ENCODE assay signal across 16 cellular contexts in the genomic region with DNA sequence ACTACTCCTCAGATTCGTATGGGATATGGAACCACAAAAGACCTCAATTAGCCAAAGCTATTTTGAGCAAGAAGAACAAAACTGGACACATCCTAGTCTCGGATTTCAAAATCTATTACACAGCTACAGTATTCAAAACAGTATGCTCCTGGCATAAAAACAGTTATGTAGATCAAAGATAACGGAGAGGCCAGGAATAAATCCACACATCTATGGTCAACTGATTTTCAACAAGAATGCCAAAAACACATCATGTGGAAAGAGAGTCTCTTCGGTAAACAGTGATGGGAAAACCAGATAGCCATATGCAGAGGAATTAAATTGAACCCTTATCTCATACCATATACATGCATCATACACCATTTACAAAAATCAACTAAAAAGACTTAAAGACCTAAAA.
DNase-seq lines count a peak whose midpoint lies in the region; ATAC-seq and TF ChIP-seq lines count a peak whose summit lies in the region.
"Had no signal": no experiment of that assay in that cellular context is flagged by ENCODE, and none has a peak within 500 bp of the region (broad histone marks: within the 10 kb centered on the region; RNA-seq: fewer than 3 reads in every experiment).

No MANE protein-coding gene starts in this region.

- no peaks in the 10 kb centered on the region for H3K27me3 ChIP-seq in SK-N-SH (ENCODE audit: insufficient read depth)
- H3K27me3 ChIP-seq: BLaER1 had no signal

- no peak overlapping the region for H3K27ac ChIP-seq in SK-N-SH (ENCODE audit: low read depth in 2 of 2, low read length in 1 of 2)
- H3K27ac ChIP-seq: 22Rv1, A549, BLaER1 had no signal

- CTCF ChIA-PET in SK-N-SH (lab: Yijun Ruan, JAX), result no interaction called here

- ATAC-seq in SK-N-SH treated with all-trans-retinoic acid at 6 μM for 48 hours, result no peak
- ATAC-seq: A549, GM12878 had no signal

- H3K9ac ChIP-seq in SK-N-SH, result no peak overlapping the region
- H3K9ac ChIP-seq: BLaER1 had no signal

- POLR2A ChIA-PET in SK-N-SH (lab: Yijun Ruan, JAX), result no interaction called here

- H3K79me2 ChIP-seq in SK-N-SH (ENCODE audit: insufficient read depth), result no peaks in the 10 kb centered on the region

- DNase-seq in SK-N-SH, result no peak
- DNase-seq in amniotic epithelial cell (ENCODE audit: low read depth), result peak; percentile 43
- DNase-seq in fibroblast of villous mesenchyme (ENCODE audit: low read depth), result peak; percentile 75
- DNase-seq in COLO668 (lab: John Stamatoyannopoulos, UW; ENCODE audit: unreplicated experiment), result no peak
- DNase-seq in NCI-H82 treated with DMSO at 0.1 percent for 48 hours (lab: John Stamatoyannopoulos, UW; ENCODE audit: unreplicated experiment), result no peak
- no peak for DNase-seq in stimulated activated naive CD4-positive, alpha-beta T cell treated with Interleukin-2 at 50 U/mL for 16 hours (lab: John Stamatoyannopoulos, UW)
- DNase-seq: Calu3; CD4-positive, alpha-beta memory T cell; DMS79 treated with DMSO at 0.1 percent for 48 hours; EL; H9 had no signal

- peaks cover 12% of the 10 kb centered on the region for H3F3A ChIP-seq in SK-N-SH (replicated peaks; ENCODE audit: insufficient read depth)

- H3K9me2 ChIP-seq in SK-N-SH, result no peaks in the 10 kb centered on the region

- TF ChIP-seq CTCF in SK-N-SH (IDR thresholded peaks at IDR 0.05) (no peak), fibroblast of villous mesenchyme (IDR thresholded peaks at IDR 0.05; ENCODE audit: insufficient read depth, low read depth, low read length) (no peak)

- TF ChIP-seq RAD21 in SK-N-SH (IDR thresholded peaks at IDR 0.05; ENCODE audit: low read length), result no peak

- no peak overlapping the region for H2AFZ ChIP-seq in SK-N-SH (ENCODE audit: low read depth)

- H3K36me3 ChIP-seq in SK-N-SH (replicated peaks in 1 of 2; ENCODE audit: control insufficient read depth in 1 of 2, insufficient read depth in 2 of 2, low read length in 1 of 2), result no peaks in the 10 kb centered on the region
- H3K36me3 ChIP-seq: BLaER1 had no signal

- TF ChIP-seq EP300 in SK-N-SH (IDR thresholded peaks at IDR 0.05; ENCODE audit: borderline replicate concordance in 1 of 2, low read depth in 1 of 2, low read length in 1 of 2), result peak in 1 of 2 experiments; percentile 43; a peak in 2 of 4 replicates

- no peaks in the 10 kb centered on the region for H3K4me1 ChIP-seq in SK-N-SH (ENCODE audit: control insufficient read depth in 1 of 2, insufficient read depth in 2 of 2, low read depth in 1 of 2, low read length in 1 of 2)
- H3K4me1 ChIP-seq: A549, BLaER1 had no signal

- WGBS in SK-N-SH (ENCODE audit: low lambda C conversion rate), result 16% methylated on average over 4 of the region's 4 CpGs

- H3K4me3 ChIP-seq in SK-N-SH (ENCODE audit: low read depth in 2 of 2, low read length in 1 of 2) (no peak overlapping the region), fibroblast of villous mesenchyme (ENCODE audit: low read depth, low read length) (no peak overlapping the region)
- H3K4me3 ChIP-seq: A549, BLaER1, GM12878 had no signal

- no peaks in the 10 kb centered on the region for H3K9me3 ChIP-seq in SK-N-SH
- H3K9me3 ChIP-seq: A549 had no signal

- H4K20me1 ChIP-seq in SK-N-SH (ENCODE audit: insufficient read depth), result no peaks in the 10 kb centered on the region
- H4K20me1 ChIP-seq: BLaER1 had no signal

- H3K4me2 ChIP-seq in SK-N-SH, result no peak overlapping the region
- H3K4me2 ChIP-seq: A549, BLaER1 had no signal

TF ChIP-seq in SK-N-SH, 30 proteins besides CTCF, POLR2A, EP300 and RAD21:
- TF ChIP-seq SIN3A (IDR thresholded peaks at IDR 0.05; ENCODE audit: borderline replicate concordance, low read depth, low read length) (no peak), NRF1 (IDR thresholded peaks at IDR 0.05; ENCODE audit: low read depth, low read length) (no peak), TCF12 (IDR thresholded peaks at IDR 0.05) (peak; percentile 47), FOSL2 (IDR thresholded peaks at IDR 0.05; ENCODE audit: borderline replicate concordance, low read depth) (no peak), JUND (IDR thresholded peaks at IDR 0.05) (0 out of 2 replicates have a peak, but pooled peaks have one; percentile 28), NFIC (IDR thresholded peaks at IDR 0.05; ENCODE audit: borderline replicate concordance) (peak; percentile 48), MEF2A (IDR thresholded peaks at IDR 0.05; ENCODE audit: borderline replicate concordance, low read depth) (0 out of 2 replicates have a peak, but pooled peaks have one; percentile 35)
- TF ChIP-seq, protein P1, sequence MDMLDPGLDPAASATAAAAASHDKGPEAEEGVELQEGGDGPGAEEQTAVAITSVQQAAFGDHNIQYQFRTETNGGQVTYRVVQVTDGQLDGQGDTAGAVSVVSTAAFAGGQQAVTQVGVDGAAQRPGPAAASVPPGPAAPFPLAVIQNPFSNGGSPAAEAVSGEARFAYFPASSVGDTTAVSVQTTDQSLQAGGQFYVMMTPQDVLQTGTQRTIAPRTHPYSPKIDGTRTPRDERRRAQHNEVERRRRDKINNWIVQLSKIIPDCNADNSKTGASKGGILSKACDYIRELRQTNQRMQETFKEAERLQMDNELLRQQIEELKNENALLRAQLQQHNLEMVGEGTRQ (IDR thresholded peaks at IDR 0.05; ENCODE audit: borderline replicate concordance, low read depth, low read length), result no peak
- TF ChIP-seq, protein P2, sequence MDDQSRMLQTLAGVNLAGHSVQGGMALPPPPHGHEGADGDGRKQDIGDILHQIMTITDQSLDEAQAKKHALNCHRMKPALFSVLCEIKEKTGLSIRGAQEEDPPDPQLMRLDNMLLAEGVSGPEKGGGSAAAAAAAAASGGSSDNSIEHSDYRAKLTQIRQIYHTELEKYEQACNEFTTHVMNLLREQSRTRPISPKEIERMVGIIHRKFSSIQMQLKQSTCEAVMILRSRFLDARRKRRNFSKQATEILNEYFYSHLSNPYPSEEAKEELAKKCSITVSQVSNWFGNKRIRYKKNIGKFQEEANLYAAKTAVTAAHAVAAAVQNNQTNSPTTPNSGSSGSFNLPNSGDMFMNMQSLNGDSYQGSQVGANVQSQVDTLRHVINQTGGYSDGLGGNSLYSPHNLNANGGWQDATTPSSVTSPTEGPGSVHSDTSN (IDR thresholded peaks at IDR 0.05), result peak; percentile 21; the same call in 1 of the 2 replicates

TF ChIP-seq in SK-N-SH treated with all-trans-retinoic acid at 6 μM for 48 hours, 23 proteins besides CTCF, POLR2A, EP300 and RAD21 (continues in another document):
- TF ChIP-seq RARB (CRISPR knock-in tag; IDR thresholded peaks at IDR 0.05) (no peak), TCF4 (CRISPR knock-in tag; IDR thresholded peaks at IDR 0.05; ENCODE audit: borderline replicate concordance) (no peak), SNAI2 (CRISPR knock-in tag; IDR thresholded peaks at IDR 0.05) (no peak), ARNTL (CRISPR knock-in tag; IDR thresholded peaks at IDR 0.05; ENCODE audit: borderline replicate concordance, low read depth) (no peak), ESRRG (CRISPR knock-in tag; IDR thresholded peaks at IDR 0.05) (no peak), ZFP30 (CRISPR knock-in tag; IDR thresholded peaks at IDR 0.05) (no peak), OSR1 (CRISPR knock-in tag; IDR thresholded peaks at IDR 0.05) (no peak)
- TF ChIP-seq, protein P3, sequence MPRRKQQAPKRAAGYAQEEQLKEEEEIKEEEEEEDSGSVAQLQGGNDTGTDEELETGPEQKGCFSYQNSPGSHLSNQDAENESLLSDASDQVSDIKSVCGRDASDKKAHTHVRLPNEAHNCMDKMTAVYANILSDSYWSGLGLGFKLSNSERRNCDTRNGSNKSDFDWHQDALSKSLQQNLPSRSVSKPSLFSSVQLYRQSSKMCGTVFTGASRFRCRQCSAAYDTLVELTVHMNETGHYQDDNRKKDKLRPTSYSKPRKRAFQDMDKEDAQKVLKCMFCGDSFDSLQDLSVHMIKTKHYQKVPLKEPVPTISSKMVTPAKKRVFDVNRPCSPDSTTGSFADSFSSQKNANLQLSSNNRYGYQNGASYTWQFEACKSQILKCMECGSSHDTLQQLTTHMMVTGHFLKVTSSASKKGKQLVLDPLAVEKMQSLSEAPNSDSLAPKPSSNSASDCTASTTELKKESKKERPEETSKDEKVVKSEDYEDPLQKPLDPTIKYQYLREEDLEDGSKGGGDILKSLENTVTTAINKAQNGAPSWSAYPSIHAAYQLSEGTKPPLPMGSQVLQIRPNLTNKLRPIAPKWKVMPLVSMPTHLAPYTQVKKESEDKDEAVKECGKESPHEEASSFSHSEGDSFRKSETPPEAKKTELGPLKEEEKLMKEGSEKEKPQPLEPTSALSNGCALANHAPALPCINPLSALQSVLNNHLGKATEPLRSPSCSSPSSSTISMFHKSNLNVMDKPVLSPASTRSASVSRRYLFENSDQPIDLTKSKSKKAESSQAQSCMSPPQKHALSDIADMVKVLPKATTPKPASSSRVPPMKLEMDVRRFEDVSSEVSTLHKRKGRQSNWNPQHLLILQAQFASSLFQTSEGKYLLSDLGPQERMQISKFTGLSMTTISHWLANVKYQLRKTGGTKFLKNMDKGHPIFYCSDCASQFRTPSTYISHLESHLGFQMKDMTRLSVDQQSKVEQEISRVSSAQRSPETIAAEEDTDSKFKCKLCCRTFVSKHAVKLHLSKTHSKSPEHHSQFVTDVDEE (CRISPR knock-in tag; IDR thresholded peaks at IDR 0.05), result no peak
- TF ChIP-seq, protein P4, sequence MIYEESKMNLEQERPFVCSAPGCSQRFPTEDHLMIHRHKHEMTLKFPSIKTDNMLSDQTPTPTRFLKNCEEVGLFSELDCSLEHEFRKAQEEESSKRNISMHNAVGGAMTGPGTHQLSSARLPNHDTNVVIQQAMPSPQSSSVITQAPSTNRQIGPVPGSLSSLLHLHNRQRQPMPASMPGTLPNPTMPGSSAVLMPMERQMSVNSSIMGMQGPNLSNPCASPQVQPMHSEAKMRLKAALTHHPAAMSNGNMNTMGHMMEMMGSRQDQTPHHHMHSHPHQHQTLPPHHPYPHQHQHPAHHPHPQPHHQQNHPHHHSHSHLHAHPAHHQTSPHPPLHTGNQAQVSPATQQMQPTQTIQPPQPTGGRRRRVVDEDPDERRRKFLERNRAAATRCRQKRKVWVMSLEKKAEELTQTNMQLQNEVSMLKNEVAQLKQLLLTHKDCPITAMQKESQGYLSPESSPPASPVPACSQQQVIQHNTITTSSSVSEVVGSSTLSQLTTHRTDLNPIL (CRISPR knock-in tag; IDR thresholded peaks at IDR 0.05; ENCODE audit: low read depth), result no peak
- TF ChIP-seq, protein P5, sequence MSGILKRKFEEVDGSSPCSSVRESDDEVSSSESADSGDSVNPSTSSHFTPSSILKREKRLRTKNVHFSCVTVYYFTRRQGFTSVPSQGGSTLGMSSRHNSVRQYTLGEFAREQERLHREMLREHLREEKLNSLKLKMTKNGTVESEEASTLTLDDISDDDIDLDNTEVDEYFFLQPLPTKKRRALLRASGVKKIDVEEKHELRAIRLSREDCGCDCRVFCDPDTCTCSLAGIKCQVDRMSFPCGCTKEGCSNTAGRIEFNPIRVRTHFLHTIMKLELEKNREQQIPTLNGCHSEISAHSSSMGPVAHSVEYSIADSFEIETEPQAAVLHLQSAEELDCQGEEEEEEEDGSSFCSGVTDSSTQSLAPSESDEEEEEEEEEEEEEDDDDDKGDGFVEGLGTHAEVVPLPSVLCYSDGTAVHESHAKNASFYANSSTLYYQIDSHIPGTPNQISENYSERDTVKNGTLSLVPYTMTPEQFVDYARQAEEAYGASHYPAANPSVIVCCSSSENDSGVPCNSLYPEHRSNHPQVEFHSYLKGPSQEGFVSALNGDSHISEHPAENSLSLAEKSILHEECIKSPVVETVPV (CRISPR knock-in tag; IDR thresholded peaks at IDR 0.05), result no peak

Comparison
In these comparisons a context has a peak if more than half of its experiments do, and no peak if none do; other contexts are left out.
1. DNase-seq: peak in amniotic epithelial cell (single experiment) and fibroblast of villous mesenchyme (single experiment); none in SK-N-SH (single experiment), COLO668 (single experiment), NCI-H82 treated with DMSO at 0.1 percent for 48 hours (single experiment) and stimulated activated naive CD4-positive, alpha-beta T cell treated with Interleukin-2 at 50 U/mL for 16 hours (single experiment).